In genomic region chr4:150047546-150047945, GRCh38 we compare ENCODE assay signal across 3 cellular contexts.
A peak's percentile ranks its signal among the peaks of the same experiment; 100 is the strongest.
TF ChIP-seq lines count a peak whose summit lies in the region.

No MANE protein-coding gene starts in this region.

TF ChIP-seq in GM23338, 12 proteins besides CTCF, POLR2A, EP300 and RAD21 (continues in another document):
- TF ChIP-seq CREB1 (CRISPR knock-in tag; IDR thresholded peaks at IDR 0.05; ENCODE audit: low read depth): no peak
- TF ChIP-seq EZH2 (IDR thresholded peaks at IDR 0.05; ENCODE audit: low read depth, unreplicated experiment): no peak
- TF ChIP-seq ZNF462 (CRISPR knock-in tag; IDR thresholded peaks at IDR 0.05): no peak
- no peak for TF ChIP-seq NANOG (IDR thresholded peaks at IDR 0.05; ENCODE audit: borderline replicate concordance)
- TF ChIP-seq ETS1 (IDR thresholded peaks at IDR 0.05): no peak

TF ChIP-seq in SK-N-SH, 30 proteins besides CTCF, POLR2A, EP300 and RAD21:
- no peak for TF ChIP-seq FOXJ3 (CRISPR knock-in tag; IDR thresholded peaks at IDR 0.05)
- TF ChIP-seq JUND (IDR thresholded peaks at IDR 0.05): peak; percentile 23; the same call in 1 of the 2 replicates
- no peak for TF ChIP-seq REST (IDR thresholded peaks at IDR 0.05; ENCODE audit: low read depth, low read length)
- TF ChIP-seq TCF12 (IDR thresholded peaks at IDR 0.05): peak; percentile 66
- TF ChIP-seq TAF1 (IDR thresholded peaks at IDR 0.05; ENCODE audit: borderline replicate concordance, low read depth, low read length): no peak
- TF ChIP-seq RXRA (IDR thresholded peaks at IDR 0.05; ENCODE audit: borderline replicate concordance, low read depth): no peak
- TF ChIP-seq USF2 (IDR thresholded peaks at IDR 0.05; ENCODE audit: borderline replicate concordance, low read depth, low read length): no peak
- peak; percentile 73 for TF ChIP-seq PBX3 (IDR thresholded peaks at IDR 0.05)
- no peak for TF ChIP-seq EZH2phosphoT487 (IDR thresholded peaks at IDR 0.05; ENCODE audit: borderline replicate concordance, low read depth)
- TF ChIP-seq FOSL2 (IDR thresholded peaks at IDR 0.05; ENCODE audit: borderline replicate concordance, low read depth): no peak
- no peak for TF ChIP-seq SIN3A (IDR thresholded peaks at IDR 0.05; ENCODE audit: borderline replicate concordance, low read depth, low read length)
- no peak for TF ChIP-seq MEF2A (IDR thresholded peaks at IDR 0.05; ENCODE audit: borderline replicate concordance, low read depth)

TF ChIP-seq in H1, 55 proteins besides CTCF, POLR2A, EP300 and RAD21:
- TF ChIP-seq SRF (IDR thresholded peaks at IDR 0.05; ENCODE audit: low read depth, low read length) (no peak), HDAC6 (IDR thresholded peaks at IDR 0.05; ENCODE audit: low read depth, low read length) (no peak), MAFK (IDR thresholded peaks at IDR 0.05; ENCODE audit: low read depth, low read length) (no peak), RNF2 (IDR thresholded peaks at IDR 0.05; ENCODE audit: borderline replicate concordance, low read depth, low read length, missing control alignments, poor library complexity, severe bottlenecking) (no peak), CREB1 (IDR thresholded peaks at IDR 0.05) (no peak), GTF2F1 (IDR thresholded peaks at IDR 0.05; ENCODE audit: borderline replicate concordance, low read depth, low read length) (no peak), CHD2 (IDR thresholded peaks at IDR 0.05; ENCODE audit: low read length) (no peak)
